ENCODE assay signal across 21 cellular contexts in the genomic region with DNA sequence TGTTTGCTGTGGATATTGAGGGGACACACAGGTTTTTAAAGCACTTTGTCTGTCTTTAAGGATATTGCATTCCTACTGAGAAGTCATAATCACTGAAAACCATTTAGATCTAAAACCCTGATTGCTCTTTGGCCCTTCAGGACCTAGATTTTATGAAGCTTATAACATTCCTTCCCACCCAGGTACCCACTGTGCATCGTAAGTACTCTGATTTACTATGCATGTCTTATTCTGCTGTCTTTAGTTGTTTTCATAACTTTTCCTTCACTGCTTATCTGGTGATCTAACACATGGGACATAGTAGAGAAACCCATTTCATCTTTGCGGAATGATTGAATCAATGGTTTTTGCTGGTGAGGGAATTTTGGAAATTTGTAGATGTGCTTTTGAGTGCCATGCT.
"Had no signal": no experiment of that assay in that cellular context is flagged by ENCODE, and none has a peak within 500 bp of the region (broad histone marks: within the 10 kb centered on the region; RNA-seq: fewer than 3 reads in every experiment).

No MANE protein-coding gene starts in this region.

- FAIRE-seq: urothelium cell line had no signal

- DNase-seq: stimulated activated CD4-positive, alpha-beta T cell treated with anti-CD3 and anti-CD28 coated beads, Interleukin-2, amount 100 ng/mL, for 48 hours; stimulated activated CD4-positive, alpha-beta T cell treated with anti-CD3 and anti-CD28 coated beads, Interleukin-4, amount 100 ng/mL, for 1 hour; stimulated activated CD4-positive, alpha-beta T cell treated with anti-CD3 and anti-CD28 coated beads, Interleukin-4, amount 100 ng/mL, for 24 hours; stimulated activated CD4-positive, alpha-beta T cell treated with anti-CD3 and anti-CD28 coated beads, Interleukin-4, amount 100 ng/mL, for 4 hours; stimulated activated CD8-positive, alpha-beta memory T cell treated with anti-CD3 and anti-CD28 coated beads, Interleukin-4, amount 100 ng/mL, for 48 hours; stimulated activated naive B cell treated with anti-CD40 and anti-IgM and Interleukin-4, amounts not matched to agents 10 μg/mL and 1 μg/mL and 100 μg/mL, for 72 hours; stimulated activated naive CD4-positive, alpha-beta T cell; stimulated activated naive CD4-positive, alpha-beta T cell treated with Interleukin-2 at 50 U/mL for 16 hours; stimulated activated naive CD8-positive, alpha-beta T cell treated with anti-CD3 and anti-CD28 coated beads, Interleukin-15, amount 100 ng/mL, for 72 hours; stimulated activated naive CD8-positive, alpha-beta T cell treated with anti-CD3 and anti-CD28 coated beads, Interleukin-15, Interleukin-2, amounts not matched to agents 100 U/mL and 50 U/mL, for 24 hours; stomach; substantia nigra; testis; thyroid gland; tibial artery; transverse colon; trophoblast cell; upper lobe of left lung; upper lobe of right lung; uterus had no signal
